Comparison of ENCODE assay signal across 3 cellular contexts in genomic region chrX:9788908-9789307, GRCh38.
A peak's percentile ranks its signal among the peaks of the same experiment; 100 is the strongest.
TF ChIP-seq lines count a peak whose summit lies in the region.

No MANE protein-coding gene starts in this region.

TF ChIP-seq in A549, 52 proteins besides CTCF, POLR2A, EP300 and RAD21:
- peak; percentile 60 for TF ChIP-seq MAFK (IDR thresholded peaks at IDR 0.05; ENCODE audit: partially characterized antibody)
- no peak for TF ChIP-seq CEBPB (IDR thresholded peaks at IDR 0.05)
- TF ChIP-seq, protein P1, sequence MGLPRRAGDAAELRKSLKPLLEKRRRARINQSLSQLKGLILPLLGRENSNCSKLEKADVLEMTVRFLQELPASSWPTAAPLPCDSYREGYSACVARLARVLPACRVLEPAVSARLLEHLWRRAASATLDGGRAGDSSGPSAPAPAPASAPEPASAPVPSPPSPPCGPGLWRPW (IDR thresholded peaks at IDR 0.05), result no peak
- TF ChIP-seq NPAS2 (CRISPR knock-in tag; IDR thresholded peaks at IDR 0.05; ENCODE audit: borderline replicate concordance), result no peak

TF ChIP-seq in IMR-90, 13 proteins besides CTCF, POLR2A, EP300 and RAD21:
- TF ChIP-seq MAFK (IDR thresholded peaks at IDR 0.05; ENCODE audit: low read depth, low read length) (peak; percentile 33), MAZ (IDR thresholded peaks at IDR 0.05; ENCODE audit: borderline replicate concordance, low read depth, low read length) (no peak), ELK1 (IDR thresholded peaks at IDR 0.05; ENCODE audit: borderline replicate concordance, low read depth, low read length) (no peak)

TF ChIP-seq in HepG2, 621 proteins besides CTCF, POLR2A, EP300 and RAD21 (continues in another document):
- TF ChIP-seq ZNF589 (CRISPR knock-in tag; conservative IDR thresholded peaks at IDR 0.05) (no peak), ZNF776 (CRISPR knock-in tag; IDR thresholded peaks at IDR 0.05) (no peak), GMEB1 (CRISPR knock-in tag; IDR thresholded peaks at IDR 0.05; ENCODE audit: borderline replicate concordance) (no peak), YEATS2 (CRISPR knock-in tag; IDR thresholded peaks at IDR 0.05; ENCODE audit: borderline replicate concordance) (no peak), CHD4 (IDR thresholded peaks at IDR 0.05; ENCODE audit: borderline replicate concordance, low read length) (no peak), SRSF1 (optimal IDR thresholded peaks at IDR 0.05; ENCODE audit: low read depth, low read length) (no peak), ADNP (CRISPR knock-in tag; IDR thresholded peaks at IDR 0.05) (no peak), FOXP1 (IDR thresholded peaks at IDR 0.05) (no peak), FOXP1 (CRISPR knock-in tag; IDR thresholded peaks at IDR 0.05) (peak; percentile 14; the same call in 1 of the 2 replicates), KLF15 (CRISPR knock-in tag; IDR thresholded peaks at IDR 0.05; ENCODE audit: borderline replicate concordance) (no peak), ZNF44 (CRISPR knock-in tag; IDR thresholded peaks at IDR 0.05) (no peak), ELF3 (CRISPR knock-in tag; IDR thresholded peaks at IDR 0.05) (no peak), NFIC (IDR thresholded peaks at IDR 0.05; ENCODE audit: low read length) (no peak), ETV6 (CRISPR knock-in tag; conservative IDR thresholded peaks at IDR 0.05) (no peak), NR2F1 (CRISPR knock-in tag; IDR thresholded peaks at IDR 0.05) (no peak), ZNF547 (CRISPR knock-in tag; IDR thresholded peaks at IDR 0.05) (no peak), MLLT10 (CRISPR knock-in tag; IDR thresholded peaks at IDR 0.05) (no peak), ZBTB7B (CRISPR knock-in tag; IDR thresholded peaks at IDR 0.05) (no peak), TSC22D2 (CRISPR knock-in tag; IDR thresholded peaks at IDR 0.05; ENCODE audit: borderline replicate concordance) (no peak), KLF12 (CRISPR knock-in tag; IDR thresholded peaks at IDR 0.05; ENCODE audit: borderline replicate concordance) (no peak), FLYWCH1 (CRISPR knock-in tag; IDR thresholded peaks at IDR 0.05) (no peak), NAIF1 (CRISPR knock-in tag; IDR thresholded peaks at IDR 0.05; ENCODE audit: borderline replicate concordance) (no peak), ATRX (CRISPR knock-in tag; IDR thresholded peaks at IDR 0.05; ENCODE audit: borderline replicate concordance) (no peak), JARID2 (CRISPR knock-in tag; IDR thresholded peaks at IDR 0.05; ENCODE audit: insufficient replicate concordance) (no peak), ZKSCAN1 (IDR thresholded peaks at IDR 0.05; ENCODE audit: low read length) (no peak), MAFF (IDR thresholded peaks at IDR 0.05; ENCODE audit: low read depth, low read length) (peak; percentile 68), SMARCC2 (IDR thresholded peaks at IDR 0.05) (no peak), NR1H2 (CRISPR knock-in tag; IDR thresholded peaks at IDR 0.05; ENCODE audit: borderline replicate concordance, low read depth) (no peak), FOXA3 (CRISPR knock-in tag; IDR thresholded peaks at IDR 0.05) (peak; percentile 51), DDIT3 (CRISPR knock-in tag; IDR thresholded peaks at IDR 0.05) (no peak), TCF7L2 (IDR thresholded peaks at IDR 0.05; ENCODE audit: low read depth, low read length) (no peak), GLI4 (CRISPR knock-in tag; IDR thresholded peaks at IDR 0.05; ENCODE audit: borderline replicate concordance) (no peak), JUND (CRISPR knock-in tag; IDR thresholded peaks at IDR 0.05) (no peak), SOX6 (IDR thresholded peaks at IDR 0.05) (no peak), SOX6 (CRISPR knock-in tag; IDR thresholded peaks at IDR 0.05) (peak; percentile 14; the same call in 1 of the 2 replicates), ZNF709 (CRISPR knock-in tag; IDR thresholded peaks at IDR 0.05) (no peak), ZNF343 (CRISPR knock-in tag; IDR thresholded peaks at IDR 0.05) (no peak), TARDBP (CRISPR knock-in tag; IDR thresholded peaks at IDR 0.05) (no peak), SALL1 (CRISPR knock-in tag; IDR thresholded peaks at IDR 0.05) (no peak)
- TF ChIP-seq, protein P2, sequence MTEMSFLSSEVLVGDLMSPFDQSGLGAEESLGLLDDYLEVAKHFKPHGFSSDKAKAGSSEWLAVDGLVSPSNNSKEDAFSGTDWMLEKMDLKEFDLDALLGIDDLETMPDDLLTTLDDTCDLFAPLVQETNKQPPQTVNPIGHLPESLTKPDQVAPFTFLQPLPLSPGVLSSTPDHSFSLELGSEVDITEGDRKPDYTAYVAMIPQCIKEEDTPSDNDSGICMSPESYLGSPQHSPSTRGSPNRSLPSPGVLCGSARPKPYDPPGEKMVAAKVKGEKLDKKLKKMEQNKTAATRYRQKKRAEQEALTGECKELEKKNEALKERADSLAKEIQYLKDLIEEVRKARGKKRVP (CRISPR knock-in tag; IDR thresholded peaks at IDR 0.05), result 0 out of 4 replicates have a peak, but pooled peaks of 1 of the 2 experiments have one; percentile 24
- TF ChIP-seq, protein P3, sequence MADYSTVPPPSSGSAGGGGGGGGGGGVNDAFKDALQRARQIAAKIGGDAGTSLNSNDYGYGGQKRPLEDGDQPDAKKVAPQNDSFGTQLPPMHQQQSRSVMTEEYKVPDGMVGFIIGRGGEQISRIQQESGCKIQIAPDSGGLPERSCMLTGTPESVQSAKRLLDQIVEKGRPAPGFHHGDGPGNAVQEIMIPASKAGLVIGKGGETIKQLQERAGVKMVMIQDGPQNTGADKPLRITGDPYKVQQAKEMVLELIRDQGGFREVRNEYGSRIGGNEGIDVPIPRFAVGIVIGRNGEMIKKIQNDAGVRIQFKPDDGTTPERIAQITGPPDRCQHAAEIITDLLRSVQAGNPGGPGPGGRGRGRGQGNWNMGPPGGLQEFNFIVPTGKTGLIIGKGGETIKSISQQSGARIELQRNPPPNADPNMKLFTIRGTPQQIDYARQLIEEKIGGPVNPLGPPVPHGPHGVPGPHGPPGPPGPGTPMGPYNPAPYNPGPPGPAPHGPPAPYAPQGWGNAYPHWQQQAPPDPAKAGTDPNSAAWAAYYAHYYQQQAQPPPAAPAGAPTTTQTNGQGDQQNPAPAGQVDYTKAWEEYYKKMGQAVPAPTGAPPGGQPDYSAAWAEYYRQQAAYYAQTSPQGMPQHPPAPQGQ (CRISPR knock-in tag; IDR thresholded peaks at IDR 0.05; ENCODE audit: borderline replicate concordance), result no peak
- TF ChIP-seq, protein P4, sequence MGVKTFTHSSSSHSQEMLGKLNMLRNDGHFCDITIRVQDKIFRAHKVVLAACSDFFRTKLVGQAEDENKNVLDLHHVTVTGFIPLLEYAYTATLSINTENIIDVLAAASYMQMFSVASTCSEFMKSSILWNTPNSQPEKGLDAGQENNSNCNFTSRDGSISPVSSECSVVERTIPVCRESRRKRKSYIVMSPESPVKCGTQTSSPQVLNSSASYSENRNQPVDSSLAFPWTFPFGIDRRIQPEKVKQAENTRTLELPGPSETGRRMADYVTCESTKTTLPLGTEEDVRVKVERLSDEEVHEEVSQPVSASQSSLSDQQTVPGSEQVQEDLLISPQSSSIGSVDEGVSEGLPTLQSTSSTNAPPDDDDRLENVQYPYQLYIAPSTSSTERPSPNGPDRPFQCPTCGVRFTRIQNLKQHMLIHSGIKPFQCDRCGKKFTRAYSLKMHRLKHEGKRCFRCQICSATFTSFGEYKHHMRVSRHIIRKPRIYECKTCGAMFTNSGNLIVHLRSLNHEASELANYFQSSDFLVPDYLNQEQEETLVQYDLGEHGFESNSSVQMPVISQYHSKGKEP (CRISPR knock-in tag; IDR thresholded peaks at IDR 0.05), result no peak
- TF ChIP-seq, protein P5, sequence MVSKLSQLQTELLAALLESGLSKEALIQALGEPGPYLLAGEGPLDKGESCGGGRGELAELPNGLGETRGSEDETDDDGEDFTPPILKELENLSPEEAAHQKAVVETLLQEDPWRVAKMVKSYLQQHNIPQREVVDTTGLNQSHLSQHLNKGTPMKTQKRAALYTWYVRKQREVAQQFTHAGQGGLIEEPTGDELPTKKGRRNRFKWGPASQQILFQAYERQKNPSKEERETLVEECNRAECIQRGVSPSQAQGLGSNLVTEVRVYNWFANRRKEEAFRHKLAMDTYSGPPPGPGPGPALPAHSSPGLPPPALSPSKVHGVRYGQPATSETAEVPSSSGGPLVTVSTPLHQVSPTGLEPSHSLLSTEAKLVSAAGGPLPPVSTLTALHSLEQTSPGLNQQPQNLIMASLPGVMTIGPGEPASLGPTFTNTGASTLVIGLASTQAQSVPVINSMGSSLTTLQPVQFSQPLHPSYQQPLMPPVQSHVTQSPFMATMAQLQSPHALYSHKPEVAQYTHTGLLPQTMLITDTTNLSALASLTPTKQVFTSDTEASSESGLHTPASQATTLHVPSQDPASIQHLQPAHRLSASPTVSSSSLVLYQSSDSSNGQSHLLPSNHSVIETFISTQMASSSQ (IDR thresholded peaks at IDR 0.05; ENCODE audit: low read depth), result no peak
- TF ChIP-seq, protein P5 (CRISPR knock-in tag; IDR thresholded peaks at IDR 0.05; ENCODE audit: borderline replicate concordance), result no peak
- TF ChIP-seq, protein P6, sequence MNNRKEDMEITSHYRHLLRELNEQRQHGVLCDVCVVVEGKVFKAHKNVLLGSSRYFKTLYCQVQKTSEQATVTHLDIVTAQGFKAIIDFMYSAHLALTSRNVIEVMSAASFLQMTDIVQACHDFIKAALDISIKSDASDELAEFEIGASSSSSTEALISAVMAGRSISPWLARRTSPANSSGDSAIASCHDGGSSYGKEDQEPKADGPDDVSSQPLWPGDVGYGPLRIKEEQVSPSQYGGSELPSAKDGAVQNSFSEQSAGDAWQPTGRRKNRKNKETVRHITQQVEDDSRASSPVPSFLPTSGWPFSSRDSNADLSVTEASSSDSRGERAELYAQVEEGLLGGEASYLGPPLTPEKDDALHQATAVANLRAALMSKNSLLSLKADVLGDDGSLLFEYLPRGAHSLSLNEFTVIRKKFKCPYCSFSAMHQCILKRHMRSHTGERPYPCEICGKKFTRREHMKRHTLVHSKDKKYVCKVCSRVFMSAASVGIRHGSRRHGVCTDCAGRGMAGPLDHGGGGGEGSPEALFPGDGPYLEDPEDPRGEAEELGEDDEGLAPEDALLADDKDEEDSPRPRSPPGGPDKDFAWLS (CRISPR knock-in tag; IDR thresholded peaks at IDR 0.05; ENCODE audit: borderline replicate concordance), result no peak
- TF ChIP-seq, protein P7, sequence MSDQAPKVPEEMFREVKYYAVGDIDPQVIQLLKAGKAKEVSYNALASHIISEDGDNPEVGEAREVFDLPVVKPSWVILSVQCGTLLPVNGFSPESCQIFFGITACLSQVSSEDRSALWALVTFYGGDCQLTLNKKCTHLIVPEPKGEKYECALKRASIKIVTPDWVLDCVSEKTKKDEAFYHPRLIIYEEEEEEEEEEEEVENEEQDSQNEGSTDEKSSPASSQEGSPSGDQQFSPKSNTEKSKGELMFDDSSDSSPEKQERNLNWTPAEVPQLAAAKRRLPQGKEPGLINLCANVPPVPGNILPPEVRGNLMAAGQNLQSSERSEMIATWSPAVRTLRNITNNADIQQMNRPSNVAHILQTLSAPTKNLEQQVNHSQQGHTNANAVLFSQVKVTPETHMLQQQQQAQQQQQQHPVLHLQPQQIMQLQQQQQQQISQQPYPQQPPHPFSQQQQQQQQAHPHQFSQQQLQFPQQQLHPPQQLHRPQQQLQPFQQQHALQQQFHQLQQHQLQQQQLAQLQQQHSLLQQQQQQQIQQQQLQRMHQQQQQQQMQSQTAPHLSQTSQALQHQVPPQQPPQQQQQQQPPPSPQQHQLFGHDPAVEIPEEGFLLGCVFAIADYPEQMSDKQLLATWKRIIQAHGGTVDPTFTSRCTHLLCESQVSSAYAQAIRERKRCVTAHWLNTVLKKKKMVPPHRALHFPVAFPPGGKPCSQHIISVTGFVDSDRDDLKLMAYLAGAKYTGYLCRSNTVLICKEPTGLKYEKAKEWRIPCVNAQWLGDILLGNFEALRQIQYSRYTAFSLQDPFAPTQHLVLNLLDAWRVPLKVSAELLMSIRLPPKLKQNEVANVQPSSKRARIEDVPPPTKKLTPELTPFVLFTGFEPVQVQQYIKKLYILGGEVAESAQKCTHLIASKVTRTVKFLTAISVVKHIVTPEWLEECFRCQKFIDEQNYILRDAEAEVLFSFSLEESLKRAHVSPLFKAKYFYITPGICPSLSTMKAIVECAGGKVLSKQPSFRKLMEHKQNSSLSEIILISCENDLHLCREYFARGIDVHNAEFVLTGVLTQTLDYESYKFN (CRISPR knock-in tag; conservative IDR thresholded peaks at IDR 0.05), result 0 out of 2 replicates have a peak, but pooled peaks have one; percentile 38
